1 cellular context compared by ENCODE assay signal in the genomic region with DNA sequence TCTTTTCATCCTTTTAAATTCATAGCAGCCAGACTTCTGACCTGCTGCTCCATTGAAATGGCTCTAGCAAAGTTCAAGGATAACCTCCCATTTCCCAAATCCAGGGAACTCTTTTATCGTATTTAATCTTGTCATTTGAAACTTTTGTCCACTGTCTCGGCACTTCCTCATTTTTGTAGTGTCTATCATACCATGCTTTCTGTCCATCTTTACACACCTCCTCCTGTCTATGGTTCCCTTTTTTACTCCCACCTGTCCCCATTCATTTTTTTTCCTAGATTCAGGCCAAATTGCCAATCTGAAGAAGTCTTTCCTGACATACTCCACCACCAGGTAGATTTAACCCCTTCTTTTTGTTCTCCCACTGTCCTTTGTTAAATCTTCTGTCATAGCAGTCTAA.
TF ChIP-seq lines count a peak whose summit lies in the region.

No MANE protein-coding gene starts in this region.

TF ChIP-seq in K562, 482 proteins besides CTCF, POLR2A, EP300 and RAD21 (continued from another document and continues in another):
- TF ChIP-seq, protein P1, sequence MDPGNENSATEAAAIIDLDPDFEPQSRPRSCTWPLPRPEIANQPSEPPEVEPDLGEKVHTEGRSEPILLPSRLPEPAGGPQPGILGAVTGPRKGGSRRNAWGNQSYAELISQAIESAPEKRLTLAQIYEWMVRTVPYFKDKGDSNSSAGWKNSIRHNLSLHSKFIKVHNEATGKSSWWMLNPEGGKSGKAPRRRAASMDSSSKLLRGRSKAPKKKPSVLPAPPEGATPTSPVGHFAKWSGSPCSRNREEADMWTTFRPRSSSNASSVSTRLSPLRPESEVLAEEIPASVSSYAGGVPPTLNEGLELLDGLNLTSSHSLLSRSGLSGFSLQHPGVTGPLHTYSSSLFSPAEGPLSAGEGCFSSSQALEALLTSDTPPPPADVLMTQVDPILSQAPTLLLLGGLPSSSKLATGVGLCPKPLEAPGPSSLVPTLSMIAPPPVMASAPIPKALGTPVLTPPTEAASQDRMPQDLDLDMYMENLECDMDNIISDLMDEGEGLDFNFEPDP (CRISPR knock-in tag; IDR thresholded peaks at IDR 0.05): no peak
- no peak for TF ChIP-seq ZFPM2 (CRISPR knock-in tag; IDR thresholded peaks at IDR 0.05)
- TF ChIP-seq HOXB6 (CRISPR knock-in tag; IDR thresholded peaks at IDR 0.05; ENCODE audit: borderline replicate concordance): no peak
- no peak for TF ChIP-seq CHD2 (IDR thresholded peaks at IDR 0.05; ENCODE audit: low read depth, low read length)
- 0 out of 2 replicates have a peak, but pooled peaks have one; percentile 52 for TF ChIP-seq SOX6 (IDR thresholded peaks at IDR 0.05)
- TF ChIP-seq KLF1 (tag; IDR thresholded peaks at IDR 0.05): no peak
- TF ChIP-seq SIN3B (IDR thresholded peaks at IDR 0.05; ENCODE audit: low read depth): no peak
- peak; percentile 48 for TF ChIP-seq ARID1B (IDR thresholded peaks at IDR 0.05)
- peak; percentile 77 for TF ChIP-seq ZEB2 (IDR thresholded peaks at IDR 0.05)
- TF ChIP-seq SMARCE1 (IDR thresholded peaks at IDR 0.05): peak; percentile 53; the same call in 1 of the 2 replicates
- no peak for TF ChIP-seq HEY1 (CRISPR knock-in tag; IDR thresholded peaks at IDR 0.05; ENCODE audit: borderline replicate concordance)
- TF ChIP-seq, protein P2, sequence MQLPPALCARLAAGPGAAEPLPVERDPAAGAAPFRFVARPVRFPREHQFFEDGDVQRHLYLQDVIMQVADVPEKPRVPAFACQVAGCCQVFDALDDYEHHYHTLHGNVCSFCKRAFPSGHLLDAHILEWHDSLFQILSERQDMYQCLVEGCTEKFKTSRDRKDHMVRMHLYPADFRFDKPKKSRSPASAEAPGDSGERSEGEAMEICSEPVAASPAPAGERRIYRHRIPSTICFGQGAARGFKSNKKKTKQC (CRISPR knock-in tag; IDR thresholded peaks at IDR 0.05): no peak
- TF ChIP-seq, protein P3, sequence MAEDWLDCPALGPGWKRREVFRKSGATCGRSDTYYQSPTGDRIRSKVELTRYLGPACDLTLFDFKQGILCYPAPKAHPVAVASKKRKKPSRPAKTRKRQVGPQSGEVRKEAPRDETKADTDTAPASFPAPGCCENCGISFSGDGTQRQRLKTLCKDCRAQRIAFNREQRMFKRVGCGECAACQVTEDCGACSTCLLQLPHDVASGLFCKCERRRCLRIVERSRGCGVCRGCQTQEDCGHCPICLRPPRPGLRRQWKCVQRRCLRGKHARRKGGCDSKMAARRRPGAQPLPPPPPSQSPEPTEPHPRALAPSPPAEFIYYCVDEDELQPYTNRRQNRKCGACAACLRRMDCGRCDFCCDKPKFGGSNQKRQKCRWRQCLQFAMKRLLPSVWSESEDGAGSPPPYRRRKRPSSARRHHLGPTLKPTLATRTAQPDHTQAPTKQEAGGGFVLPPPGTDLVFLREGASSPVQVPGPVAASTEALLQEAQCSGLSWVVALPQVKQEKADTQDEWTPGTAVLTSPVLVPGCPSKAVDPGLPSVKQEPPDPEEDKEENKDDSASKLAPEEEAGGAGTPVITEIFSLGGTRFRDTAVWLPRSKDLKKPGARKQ (CRISPR knock-in tag; IDR thresholded peaks at IDR 0.05): no peak
- TF ChIP-seq SIX5 (IDR thresholded peaks at IDR 0.05; ENCODE audit: borderline replicate concordance in 1 of 2, insufficient read depth in 1 of 2, low read depth in 1 of 2, low read length in 2 of 2): no peak
- TF ChIP-seq, protein P4, sequence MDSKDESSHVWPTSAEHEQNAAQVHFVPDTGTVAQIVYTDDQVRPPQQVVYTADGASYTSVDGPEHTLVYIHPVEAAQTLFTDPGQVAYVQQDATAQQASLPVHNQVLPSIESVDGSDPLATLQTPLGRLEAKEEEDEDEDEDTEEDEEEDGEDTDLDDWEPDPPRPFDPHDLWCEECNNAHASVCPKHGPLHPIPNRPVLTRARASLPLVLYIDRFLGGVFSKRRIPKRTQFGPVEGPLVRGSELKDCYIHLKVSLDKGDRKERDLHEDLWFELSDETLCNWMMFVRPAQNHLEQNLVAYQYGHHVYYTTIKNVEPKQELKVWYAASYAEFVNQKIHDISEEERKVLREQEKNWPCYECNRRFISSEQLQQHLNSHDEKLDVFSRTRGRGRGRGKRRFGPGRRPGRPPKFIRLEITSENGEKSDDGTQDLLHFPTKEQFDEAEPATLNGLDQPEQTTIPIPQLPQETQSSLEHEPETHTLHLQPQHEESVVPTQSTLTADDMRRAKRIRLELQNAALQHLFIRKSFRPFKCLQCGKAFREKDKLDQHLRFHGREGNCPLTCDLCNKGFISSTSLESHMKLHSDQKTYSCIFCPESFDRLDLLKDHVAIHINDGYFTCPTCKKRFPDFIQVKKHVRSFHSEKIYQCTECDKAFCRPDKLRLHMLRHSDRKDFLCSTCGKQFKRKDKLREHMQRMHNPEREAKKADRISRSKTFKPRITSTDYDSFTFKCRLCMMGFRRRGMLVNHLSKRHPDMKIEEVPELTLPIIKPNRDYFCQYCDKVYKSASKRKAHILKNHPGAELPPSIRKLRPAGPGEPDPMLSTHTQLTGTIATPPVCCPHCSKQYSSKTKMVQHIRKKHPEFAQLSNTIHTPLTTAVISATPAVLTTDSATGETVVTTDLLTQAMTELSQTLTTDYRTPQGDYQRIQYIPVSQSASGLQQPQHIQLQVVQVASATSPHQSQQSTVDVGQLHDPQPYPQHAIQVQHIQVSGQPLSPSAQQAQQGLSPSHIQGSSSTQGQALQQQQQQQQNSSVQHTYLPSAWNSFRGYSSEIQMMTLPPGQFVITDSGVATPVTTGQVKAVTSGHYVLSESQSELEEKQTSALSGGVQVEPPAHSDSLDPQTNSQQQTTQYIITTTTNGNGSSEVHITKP (IDR thresholded peaks at IDR 0.05; ENCODE audit: partially characterized antibody): no peak
- TF ChIP-seq, protein P5, sequence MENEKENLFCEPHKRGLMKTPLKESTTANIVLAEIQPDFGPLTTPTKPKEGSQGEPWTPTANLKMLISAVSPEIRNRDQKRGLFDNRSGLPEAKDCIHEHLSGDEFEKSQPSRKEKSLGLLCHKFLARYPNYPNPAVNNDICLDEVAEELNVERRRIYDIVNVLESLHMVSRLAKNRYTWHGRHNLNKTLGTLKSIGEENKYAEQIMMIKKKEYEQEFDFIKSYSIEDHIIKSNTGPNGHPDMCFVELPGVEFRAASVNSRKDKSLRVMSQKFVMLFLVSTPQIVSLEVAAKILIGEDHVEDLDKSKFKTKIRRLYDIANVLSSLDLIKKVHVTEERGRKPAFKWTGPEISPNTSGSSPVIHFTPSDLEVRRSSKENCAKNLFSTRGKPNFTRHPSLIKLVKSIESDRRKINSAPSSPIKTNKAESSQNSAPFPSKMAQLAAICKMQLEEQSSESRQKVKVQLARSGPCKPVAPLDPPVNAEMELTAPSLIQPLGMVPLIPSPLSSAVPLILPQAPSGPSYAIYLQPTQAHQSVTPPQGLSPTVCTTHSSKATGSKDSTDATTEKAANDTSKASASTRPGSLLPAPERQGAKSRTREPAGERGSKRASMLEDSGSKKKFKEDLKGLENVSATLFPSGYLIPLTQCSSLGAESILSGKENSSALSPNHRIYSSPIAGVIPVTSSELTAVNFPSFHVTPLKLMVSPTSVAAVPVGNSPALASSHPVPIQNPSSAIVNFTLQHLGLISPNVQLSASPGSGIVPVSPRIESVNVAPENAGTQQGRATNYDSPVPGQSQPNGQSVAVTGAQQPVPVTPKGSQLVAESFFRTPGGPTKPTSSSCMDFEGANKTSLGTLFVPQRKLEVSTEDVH (IDR thresholded peaks at IDR 0.05; ENCODE audit: low read depth, partially characterized antibody): no peak
- TF ChIP-seq GATAD2B (IDR thresholded peaks at IDR 0.05; ENCODE audit: borderline replicate concordance): no peak
- no peak for TF ChIP-seq ZNF431 (CRISPR knock-in tag; IDR thresholded peaks at IDR 0.05)
- TF ChIP-seq, protein P6, sequence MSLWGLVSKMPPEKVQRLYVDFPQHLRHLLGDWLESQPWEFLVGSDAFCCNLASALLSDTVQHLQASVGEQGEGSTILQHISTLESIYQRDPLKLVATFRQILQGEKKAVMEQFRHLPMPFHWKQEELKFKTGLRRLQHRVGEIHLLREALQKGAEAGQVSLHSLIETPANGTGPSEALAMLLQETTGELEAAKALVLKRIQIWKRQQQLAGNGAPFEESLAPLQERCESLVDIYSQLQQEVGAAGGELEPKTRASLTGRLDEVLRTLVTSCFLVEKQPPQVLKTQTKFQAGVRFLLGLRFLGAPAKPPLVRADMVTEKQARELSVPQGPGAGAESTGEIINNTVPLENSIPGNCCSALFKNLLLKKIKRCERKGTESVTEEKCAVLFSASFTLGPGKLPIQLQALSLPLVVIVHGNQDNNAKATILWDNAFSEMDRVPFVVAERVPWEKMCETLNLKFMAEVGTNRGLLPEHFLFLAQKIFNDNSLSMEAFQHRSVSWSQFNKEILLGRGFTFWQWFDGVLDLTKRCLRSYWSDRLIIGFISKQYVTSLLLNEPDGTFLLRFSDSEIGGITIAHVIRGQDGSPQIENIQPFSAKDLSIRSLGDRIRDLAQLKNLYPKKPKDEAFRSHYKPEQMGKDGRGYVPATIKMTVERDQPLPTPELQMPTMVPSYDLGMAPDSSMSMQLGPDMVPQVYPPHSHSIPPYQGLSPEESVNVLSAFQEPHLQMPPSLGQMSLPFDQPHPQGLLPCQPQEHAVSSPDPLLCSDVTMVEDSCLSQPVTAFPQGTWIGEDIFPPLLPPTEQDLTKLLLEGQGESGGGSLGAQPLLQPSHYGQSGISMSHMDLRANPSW (CRISPR knock-in tag; IDR thresholded peaks at IDR 0.05): no peak
- TF ChIP-seq, protein P7, sequence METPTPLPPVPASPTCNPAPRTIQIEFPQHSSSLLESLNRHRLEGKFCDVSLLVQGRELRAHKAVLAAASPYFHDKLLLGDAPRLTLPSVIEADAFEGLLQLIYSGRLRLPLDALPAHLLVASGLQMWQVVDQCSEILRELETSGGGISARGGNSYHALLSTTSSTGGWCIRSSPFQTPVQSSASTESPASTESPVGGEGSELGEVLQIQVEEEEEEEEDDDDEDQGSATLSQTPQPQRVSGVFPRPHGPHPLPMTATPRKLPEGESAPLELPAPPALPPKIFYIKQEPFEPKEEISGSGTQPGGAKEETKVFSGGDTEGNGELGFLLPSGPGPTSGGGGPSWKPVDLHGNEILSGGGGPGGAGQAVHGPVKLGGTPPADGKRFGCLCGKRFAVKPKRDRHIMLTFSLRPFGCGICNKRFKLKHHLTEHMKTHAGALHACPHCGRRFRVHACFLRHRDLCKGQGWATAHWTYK (CRISPR knock-in tag; IDR thresholded peaks at IDR 0.05): no peak
- no peak for TF ChIP-seq SAP30 (IDR thresholded peaks at IDR 0.05; ENCODE audit: borderline replicate concordance, insufficient read depth, low read depth, low read length, poor library complexity, severe bottlenecking)
- TF ChIP-seq SPI1 (IDR thresholded peaks at IDR 0.05; ENCODE audit: borderline replicate concordance, low read depth, low read length): peak; percentile 99
- TF ChIP-seq, protein P8, sequence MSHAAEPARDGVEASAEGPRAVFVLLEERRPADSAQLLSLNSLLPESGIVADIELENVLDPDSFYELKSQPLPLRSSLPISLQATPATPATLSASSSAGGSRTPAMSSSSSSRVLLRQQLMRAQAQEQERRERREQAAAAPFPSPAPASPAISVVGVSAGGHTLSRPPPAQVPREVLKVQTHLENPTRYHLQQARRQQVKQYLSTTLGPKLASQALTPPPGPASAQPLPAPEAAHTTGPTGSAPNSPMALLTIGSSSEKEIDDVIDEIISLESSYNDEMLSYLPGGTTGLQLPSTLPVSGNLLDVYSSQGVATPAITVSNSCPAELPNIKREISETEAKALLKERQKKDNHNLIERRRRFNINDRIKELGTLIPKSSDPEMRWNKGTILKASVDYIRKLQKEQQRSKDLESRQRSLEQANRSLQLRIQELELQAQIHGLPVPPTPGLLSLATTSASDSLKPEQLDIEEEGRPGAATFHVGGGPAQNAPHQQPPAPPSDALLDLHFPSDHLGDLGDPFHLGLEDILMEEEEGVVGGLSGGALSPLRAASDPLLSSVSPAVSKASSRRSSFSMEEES (CRISPR knock-in tag; IDR thresholded peaks at IDR 0.05): no peak
- no peak for TF ChIP-seq ZNF217 (CRISPR knock-in tag; IDR thresholded peaks at IDR 0.05)
- no peak for TF ChIP-seq ZNF778 (CRISPR knock-in tag; IDR thresholded peaks at IDR 0.05)
- TF ChIP-seq, protein P9, sequence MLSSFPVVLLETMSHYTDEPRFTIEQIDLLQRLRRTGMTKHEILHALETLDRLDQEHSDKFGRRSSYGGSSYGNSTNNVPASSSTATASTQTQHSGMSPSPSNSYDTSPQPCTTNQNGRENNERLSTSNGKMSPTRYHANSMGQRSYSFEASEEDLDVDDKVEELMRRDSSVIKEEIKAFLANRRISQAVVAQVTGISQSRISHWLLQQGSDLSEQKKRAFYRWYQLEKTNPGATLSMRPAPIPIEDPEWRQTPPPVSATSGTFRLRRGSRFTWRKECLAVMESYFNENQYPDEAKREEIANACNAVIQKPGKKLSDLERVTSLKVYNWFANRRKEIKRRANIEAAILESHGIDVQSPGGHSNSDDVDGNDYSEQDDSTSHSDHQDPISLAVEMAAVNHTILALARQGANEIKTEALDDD (IDR thresholded peaks at IDR 0.05): no peak
- no peak for TF ChIP-seq KAT7 (CRISPR knock-in tag; IDR thresholded peaks at IDR 0.05; ENCODE audit: borderline replicate concordance)
- TF ChIP-seq HDAC3 (IDR thresholded peaks at IDR 0.05; ENCODE audit: borderline replicate concordance, partially characterized antibody): no peak
- TF ChIP-seq, protein P10, sequence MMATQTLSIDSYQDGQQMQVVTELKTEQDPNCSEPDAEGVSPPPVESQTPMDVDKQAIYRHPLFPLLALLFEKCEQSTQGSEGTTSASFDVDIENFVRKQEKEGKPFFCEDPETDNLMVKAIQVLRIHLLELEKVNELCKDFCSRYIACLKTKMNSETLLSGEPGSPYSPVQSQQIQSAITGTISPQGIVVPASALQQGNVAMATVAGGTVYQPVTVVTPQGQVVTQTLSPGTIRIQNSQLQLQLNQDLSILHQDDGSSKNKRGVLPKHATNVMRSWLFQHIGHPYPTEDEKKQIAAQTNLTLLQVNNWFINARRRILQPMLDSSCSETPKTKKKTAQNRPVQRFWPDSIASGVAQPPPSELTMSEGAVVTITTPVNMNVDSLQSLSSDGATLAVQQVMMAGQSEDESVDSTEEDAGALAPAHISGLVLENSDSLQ (IDR thresholded peaks at IDR 0.05): peak; percentile 82
- TF ChIP-seq, protein P11, sequence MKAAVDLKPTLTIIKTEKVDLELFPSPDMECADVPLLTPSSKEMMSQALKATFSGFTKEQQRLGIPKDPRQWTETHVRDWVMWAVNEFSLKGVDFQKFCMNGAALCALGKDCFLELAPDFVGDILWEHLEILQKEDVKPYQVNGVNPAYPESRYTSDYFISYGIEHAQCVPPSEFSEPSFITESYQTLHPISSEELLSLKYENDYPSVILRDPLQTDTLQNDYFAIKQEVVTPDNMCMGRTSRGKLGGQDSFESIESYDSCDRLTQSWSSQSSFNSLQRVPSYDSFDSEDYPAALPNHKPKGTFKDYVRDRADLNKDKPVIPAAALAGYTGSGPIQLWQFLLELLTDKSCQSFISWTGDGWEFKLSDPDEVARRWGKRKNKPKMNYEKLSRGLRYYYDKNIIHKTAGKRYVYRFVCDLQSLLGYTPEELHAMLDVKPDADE (conservative IDR thresholded peaks at IDR 0.05; ENCODE audit: control insufficient read depth, low read depth, low read length): no peak
- peak; percentile 36; the same call in 1 of the 2 replicates for TF ChIP-seq MTA1 (IDR thresholded peaks at IDR 0.05; ENCODE audit: borderline replicate concordance)
- no peak for TF ChIP-seq SMARCA5 (IDR thresholded peaks at IDR 0.05)
- 0 out of 2 replicates have a peak, but pooled peaks have one; percentile 39 for TF ChIP-seq SMARCA4 (IDR thresholded peaks at IDR 0.05)
- no peak for TF ChIP-seq TAF15 (IDR thresholded peaks at IDR 0.05; ENCODE audit: low read depth, low read length)
